In the genomic region with DNA sequence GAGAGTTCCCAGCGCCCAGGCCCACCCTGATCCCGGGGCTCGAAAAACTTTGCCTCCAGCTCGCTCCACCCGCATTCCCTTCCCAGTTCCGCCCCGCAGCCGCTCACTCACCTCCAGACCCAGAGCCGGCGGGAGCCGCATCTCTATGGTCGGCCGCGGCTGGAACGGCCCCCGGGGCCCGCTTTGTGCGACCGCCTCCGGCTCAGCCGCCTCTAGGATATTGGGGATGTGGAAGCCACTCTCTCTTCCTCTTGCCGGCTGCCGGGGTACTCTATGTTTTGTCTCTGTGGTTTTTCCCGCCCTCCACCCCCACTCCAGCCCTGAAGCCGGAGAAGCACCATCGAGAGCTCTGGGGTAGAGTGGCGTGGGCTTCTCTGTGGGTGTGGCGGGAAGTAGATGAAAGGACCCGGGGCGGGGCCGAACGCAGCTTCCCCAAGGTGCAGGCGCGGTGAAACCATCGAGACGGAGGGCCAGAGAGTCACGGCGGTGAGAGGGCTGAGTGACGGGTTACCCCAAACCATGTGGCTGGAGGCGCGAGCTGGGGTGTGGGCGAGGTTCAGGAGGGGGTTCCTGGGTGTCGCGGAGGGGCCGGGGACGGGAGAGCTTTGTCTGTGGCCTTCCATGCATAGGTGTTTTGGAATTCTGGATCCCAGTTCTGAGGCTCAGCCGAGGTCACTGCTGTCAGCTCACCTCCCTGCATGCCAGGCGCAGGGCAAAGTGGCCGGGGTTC, we compare ENCODE assay signal across 1 cellular context.
TF ChIP-seq lines count a peak whose summit lies in the region.

Gene BCS1L, plus strand, starts transcription at position 426 of the 730 bp plus-strand sequence. CDS start 1,305 bp downstream, outside the sequence.
A gene with protein sequence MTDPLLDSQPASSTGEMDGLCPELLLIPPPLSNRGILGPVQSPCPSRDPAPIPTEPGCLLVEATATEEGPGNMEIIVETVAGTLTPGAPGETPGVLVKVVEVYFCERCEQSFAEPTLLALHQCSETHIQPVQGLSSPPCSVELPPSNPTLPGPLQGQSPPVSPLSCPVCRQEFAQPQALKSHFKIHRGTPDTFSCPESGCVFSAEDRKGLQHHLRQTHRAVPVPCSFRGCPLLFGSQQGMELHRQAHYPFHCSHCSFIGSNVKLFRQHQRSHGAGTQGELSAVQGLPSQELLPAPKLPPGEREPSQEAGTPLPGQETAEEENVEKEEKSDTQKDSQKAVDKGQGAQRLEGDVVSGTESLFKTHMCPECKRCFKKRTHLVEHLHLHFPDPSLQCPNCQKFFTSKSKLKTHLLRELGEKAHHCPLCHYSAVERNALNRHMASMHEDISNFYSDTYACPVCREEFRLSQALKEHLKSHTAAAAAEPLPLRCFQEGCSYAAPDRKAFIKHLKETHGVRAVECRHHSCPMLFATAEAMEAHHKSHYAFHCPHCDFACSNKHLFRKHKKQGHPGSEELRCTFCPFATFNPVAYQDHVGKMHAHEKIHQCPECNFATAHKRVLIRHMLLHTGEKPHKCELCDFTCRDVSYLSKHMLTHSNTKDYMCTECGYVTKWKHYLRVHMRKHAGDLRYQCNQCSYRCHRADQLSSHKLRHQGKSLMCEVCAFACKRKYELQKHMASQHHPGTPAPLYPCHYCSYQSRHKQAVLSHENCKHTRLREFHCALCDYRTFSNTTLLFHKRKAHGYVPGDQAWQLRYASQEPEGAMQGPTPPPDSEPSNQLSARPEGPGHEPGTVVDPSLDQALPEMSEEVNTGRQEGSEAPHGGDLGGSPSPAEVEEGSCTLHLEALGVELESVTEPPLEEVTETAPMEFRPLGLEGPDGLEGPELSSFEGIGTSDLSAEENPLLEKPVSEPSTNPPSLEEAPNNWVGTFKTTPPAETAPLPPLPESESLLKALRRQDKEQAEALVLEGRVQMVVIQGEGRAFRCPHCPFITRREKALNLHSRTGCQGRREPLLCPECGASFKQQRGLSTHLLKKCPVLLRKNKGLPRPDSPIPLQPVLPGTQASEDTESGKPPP (N-terminal part only) (minus strand): TSS at position 366 of the 730 bp plus-strand sequence. CDS start 3,194 bp downstream, outside the sequence.

TF ChIP-seq in HepG2, 621 proteins besides CTCF, POLR2A, EP300 and RAD21 (continued from another document and continues in another):
- peak; percentile 90 for TF ChIP-seq TAF15 (IDR thresholded peaks at IDR 0.05; ENCODE audit: low read depth, low read length, poor library complexity, severe bottlenecking)
- peak; percentile 12; the same call in 1 of the 2 replicates for TF ChIP-seq ZNF3 (CRISPR knock-in tag; IDR thresholded peaks at IDR 0.05)
- 0 out of 2 replicates have a peak, but pooled peaks have one; percentile 1 for TF ChIP-seq SP2 (CRISPR knock-in tag; IDR thresholded peaks at IDR 0.05)
- TF ChIP-seq NR2F2 (IDR thresholded peaks at IDR 0.05; ENCODE audit: borderline replicate concordance, low read depth): no peak; the same call in 1 of the 2 replicates
- TF ChIP-seq ZNF207 (IDR thresholded peaks at IDR 0.05; ENCODE audit: borderline replicate concordance): no peak
- no peak for TF ChIP-seq ZKSCAN5 (CRISPR knock-in tag; IDR thresholded peaks at IDR 0.05)
- TF ChIP-seq TRIM22 (IDR thresholded peaks at IDR 0.05): no peak
- TF ChIP-seq XBP1 (CRISPR knock-in tag; IDR thresholded peaks at IDR 0.05): no peak
- peak; percentile 45; the same call in 1 of the 2 replicates for TF ChIP-seq ZBTB20 (CRISPR knock-in tag; IDR thresholded peaks at IDR 0.05; ENCODE audit: borderline replicate concordance, low read depth)
- peak; percentile 61; the same call in 1 of the 2 replicates for TF ChIP-seq GLI4 (CRISPR knock-in tag; IDR thresholded peaks at IDR 0.05; ENCODE audit: borderline replicate concordance)
- 0 out of 2 replicates have a peak, but pooled peaks have one; percentile 52 for TF ChIP-seq SMAD1 (CRISPR knock-in tag; IDR thresholded peaks at IDR 0.05; ENCODE audit: borderline replicate concordance, low read depth)
- TF ChIP-seq, protein P1, sequence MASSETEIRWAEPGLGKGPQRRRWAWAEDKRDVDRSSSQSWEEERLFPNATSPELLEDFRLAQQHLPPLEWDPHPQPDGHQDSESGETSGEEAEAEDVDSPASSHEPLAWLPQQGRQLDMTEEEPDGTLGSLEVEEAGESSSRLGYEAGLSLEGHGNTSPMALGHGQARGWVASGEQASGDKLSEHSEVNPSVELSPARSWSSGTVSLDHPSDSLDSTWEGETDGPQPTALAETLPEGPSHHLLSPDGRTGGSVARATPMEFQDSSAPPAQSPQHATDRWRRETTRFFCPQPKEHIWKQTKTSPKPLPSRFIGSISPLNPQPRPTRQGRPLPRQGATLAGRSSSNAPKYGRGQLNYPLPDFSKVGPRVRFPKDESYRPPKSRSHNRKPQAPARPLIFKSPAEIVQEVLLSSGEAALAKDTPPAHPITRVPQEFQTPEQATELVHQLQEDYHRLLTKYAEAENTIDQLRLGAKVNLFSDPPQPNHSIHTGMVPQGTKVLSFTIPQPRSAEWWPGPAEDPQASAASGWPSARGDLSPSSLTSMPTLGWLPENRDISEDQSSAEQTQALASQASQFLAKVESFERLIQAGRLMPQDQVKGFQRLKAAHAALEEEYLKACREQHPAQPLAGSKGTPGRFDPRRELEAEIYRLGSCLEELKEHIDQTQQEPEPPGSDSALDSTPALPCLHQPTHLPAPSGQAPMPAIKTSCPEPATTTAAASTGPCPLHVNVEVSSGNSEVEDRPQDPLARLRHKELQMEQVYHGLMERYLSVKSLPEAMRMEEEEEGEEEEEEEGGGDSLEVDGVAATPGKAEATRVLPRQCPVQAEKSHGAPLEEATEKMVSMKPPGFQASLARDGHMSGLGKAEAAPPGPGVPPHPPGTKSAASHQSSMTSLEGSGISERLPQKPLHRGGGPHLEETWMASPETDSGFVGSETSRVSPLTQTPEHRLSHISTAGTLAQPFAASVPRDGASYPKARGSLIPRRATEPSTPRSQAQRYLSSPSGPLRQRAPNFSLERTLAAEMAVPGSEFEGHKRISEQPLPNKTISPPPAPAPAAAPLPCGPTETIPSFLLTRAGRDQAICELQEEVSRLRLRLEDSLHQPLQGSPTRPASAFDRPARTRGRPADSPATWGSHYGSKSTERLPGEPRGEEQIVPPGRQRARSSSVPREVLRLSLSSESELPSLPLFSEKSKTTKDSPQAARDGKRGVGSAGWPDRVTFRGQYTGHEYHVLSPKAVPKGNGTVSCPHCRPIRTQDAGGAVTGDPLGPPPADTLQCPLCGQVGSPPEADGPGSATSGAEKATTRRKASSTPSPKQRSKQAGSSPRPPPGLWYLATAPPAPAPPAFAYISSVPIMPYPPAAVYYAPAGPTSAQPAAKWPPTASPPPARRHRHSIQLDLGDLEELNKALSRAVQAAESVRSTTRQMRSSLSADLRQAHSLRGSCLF (CRISPR knock-in tag; IDR thresholded peaks at IDR 0.05; ENCODE audit: borderline replicate concordance): 0 out of 2 replicates have a peak, but pooled peaks have one; percentile 67
- TF ChIP-seq ZNF24 (IDR thresholded peaks at IDR 0.05): no peak
- TF ChIP-seq, protein P2, sequence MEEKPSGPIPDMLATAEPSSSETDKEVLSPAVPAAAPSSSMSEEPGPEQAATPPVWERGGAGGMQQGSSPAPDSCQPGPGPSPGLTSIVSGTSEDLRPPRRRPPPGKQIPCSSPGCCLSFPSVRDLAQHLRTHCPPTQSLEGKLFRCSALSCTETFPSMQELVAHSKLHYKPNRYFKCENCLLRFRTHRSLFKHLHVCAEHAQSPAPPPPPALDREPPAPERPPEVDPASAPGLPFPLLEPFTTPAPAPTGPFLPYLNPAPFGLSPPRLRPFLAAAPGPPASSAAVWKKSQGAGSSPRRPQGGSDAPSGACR (CRISPR knock-in tag; IDR thresholded peaks at IDR 0.05): no peak; the same call in 1 of the 2 replicates
- no peak for TF ChIP-seq NFRKB (IDR thresholded peaks at IDR 0.05)
- no peak for TF ChIP-seq ELF4 (CRISPR knock-in tag; IDR thresholded peaks at IDR 0.05; ENCODE audit: borderline replicate concordance)
- peak; percentile 77; the same call in 1 of the 2 replicates for TF ChIP-seq ARNTL (CRISPR knock-in tag; IDR thresholded peaks at IDR 0.05)
- TF ChIP-seq ZXDC (CRISPR knock-in tag; IDR thresholded peaks at IDR 0.05): no peak; the same call in 1 of the 2 replicates
- no peak for TF ChIP-seq ZBTB14 (CRISPR knock-in tag; IDR thresholded peaks at IDR 0.05)
- peak; percentile 57; the same call in 1 of the 2 replicates for TF ChIP-seq ZNF619 (CRISPR knock-in tag; IDR thresholded peaks at IDR 0.05)
- TF ChIP-seq CCAR2 (optimal IDR thresholded peaks at IDR 0.05; ENCODE audit: low read depth, low read length): peak; percentile 88
- peak; percentile 99 for TF ChIP-seq SAP130 (CRISPR knock-in tag; IDR thresholded peaks at IDR 0.05; ENCODE audit: low read depth)
- peak; percentile 73; the same call in 1 of the 2 replicates for TF ChIP-seq HES4 (CRISPR knock-in tag; IDR thresholded peaks at IDR 0.05; ENCODE audit: borderline replicate concordance)
- TF ChIP-seq ATF6 (CRISPR knock-in tag; conservative IDR thresholded peaks at IDR 0.05): 0 out of 2 replicates have a peak, but pooled peaks have one; percentile 29
- TF ChIP-seq ZMAT3 (CRISPR knock-in tag; conservative IDR thresholded peaks at IDR 0.05): peak; percentile 84
- TF ChIP-seq ATF4 (CRISPR knock-in tag; IDR thresholded peaks at IDR 0.05): no peak
- TF ChIP-seq HDAC1 (CRISPR knock-in tag; IDR thresholded peaks at IDR 0.05): no peak; the same call in none of the 2 replicates
- TF ChIP-seq ZNF264 (CRISPR knock-in tag; IDR thresholded peaks at IDR 0.05): no peak
- TF ChIP-seq, protein P3, sequence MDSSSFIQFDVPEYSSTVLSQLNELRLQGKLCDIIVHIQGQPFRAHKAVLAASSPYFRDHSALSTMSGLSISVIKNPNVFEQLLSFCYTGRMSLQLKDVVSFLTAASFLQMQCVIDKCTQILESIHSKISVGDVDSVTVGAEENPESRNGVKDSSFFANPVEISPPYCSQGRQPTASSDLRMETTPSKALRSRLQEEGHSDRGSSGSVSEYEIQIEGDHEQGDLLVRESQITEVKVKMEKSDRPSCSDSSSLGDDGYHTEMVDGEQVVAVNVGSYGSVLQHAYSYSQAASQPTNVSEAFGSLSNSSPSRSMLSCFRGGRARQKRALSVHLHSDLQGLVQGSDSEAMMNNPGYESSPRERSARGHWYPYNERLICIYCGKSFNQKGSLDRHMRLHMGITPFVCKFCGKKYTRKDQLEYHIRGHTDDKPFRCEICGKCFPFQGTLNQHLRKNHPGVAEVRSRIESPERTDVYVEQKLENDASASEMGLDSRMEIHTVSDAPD (CRISPR knock-in tag; IDR thresholded peaks at IDR 0.05): 0 out of 2 replicates have a peak, but pooled peaks have one; percentile 15
- 0 out of 2 replicates have a peak, but pooled peaks have one; percentile 18 for TF ChIP-seq ZNF329 (CRISPR knock-in tag; IDR thresholded peaks at IDR 0.05; ENCODE audit: low read depth)
- TF ChIP-seq TOE1 (CRISPR knock-in tag; IDR thresholded peaks at IDR 0.05): no peak; the same call in 1 of the 2 replicates
- peak; percentile 4; the same call in 1 of the 2 replicates for TF ChIP-seq RARA (CRISPR knock-in tag; IDR thresholded peaks at IDR 0.05)
